In genomic region chr21:29175408-29176147, GRCh38 we compare ENCODE assay signal across 12 cellular contexts. TPM values are rescaled to one million over a fixed set of nuclear protein-coding genes. Genes with fewer than 3 reads are reported as not detected.
DNase-seq lines count a peak whose midpoint lies in the region; ATAC-seq and TF ChIP-seq lines count a peak whose summit lies in the region.
"Had no signal": no experiment of that assay in that cellular context is flagged by ENCODE, and none has a peak within 500 bp of the region (broad histone marks: within the 10 kb centered on the region; RNA-seq: fewer than 3 reads in every experiment).

No MANE protein-coding gene starts in this region.

- no peaks in the 10 kb centered on the region for H3K27me3 ChIP-seq in transverse colon
- H3K27me3 ChIP-seq: sigmoid colon had no signal

- H3K4me1 Mint-ChIP-seq in activated T-cell treated with anti-CD3 and anti-CD28 coated beads, Interleukin-2, amount 50 U/mL, for 72 hours (ENCODE audit: low read depth), result peaks cover 14% of the 10 kb centered on the region

- no peaks in the 10 kb centered on the region for H3K9me3 Mint-ChIP-seq in activated T-cell treated with anti-CD3 and anti-CD28 coated beads, Interleukin-2, amount 50 U/mL, for 72 hours
- H3K9me3 Mint-ChIP-seq: T-helper 1 cell treated with Interleukin-12 subunit alpha and Interleukin-12 subunit beta and Interleukin-4 antibody, amounts not matched to agents 30 μg/mL and 1 μg/mL, for 36 hours had no signal

- no peaks in the 10 kb centered on the region for H3K27me3 Mint-ChIP-seq in activated T-cell treated with anti-CD3 and anti-CD28 coated beads, Interleukin-2, amount 50 U/mL, for 72 hours (ENCODE audit: low read depth)

- H3K27ac ChIP-seq in transverse colon, result peak overlapping the region in 3 of 4 donors; percentile 0 to 40 (median 5)

- peak overlapping the region; percentile 44 for H3K27ac Mint-ChIP-seq in activated T-cell treated with anti-CD3 and anti-CD28 coated beads, Interleukin-2, amount 50 U/mL, for 72 hours
- H3K27ac Mint-ChIP-seq: T-helper 1 cell treated with Interleukin-12 subunit alpha and Interleukin-12 subunit beta and Interleukin-4 antibody, amounts not matched to agents 30 μg/mL and 1 μg/mL, for 36 hours had no signal

- no peaks in the 10 kb centered on the region for H3K36me3 ChIP-seq in transverse colon
- H3K36me3 ChIP-seq: sigmoid colon had no signal

- H3K36me3 Mint-ChIP-seq in activated T-cell treated with anti-CD3 and anti-CD28 coated beads, Interleukin-2, amount 50 U/mL, for 72 hours (ENCODE audit: insufficient read depth in 2 of 2), result no peaks in the 10 kb centered on the region

- no peak for DNase-seq in activated T-cell treated with anti-CD3 and anti-CD28 coated beads, Interleukin-2, amount 50 U/mL, for 72 hours
- DNase-seq in activated T-cell treated with anti-CD3 and anti-CD28 coated beads for 4 hours, result no peak
- peak; percentile 80 for DNase-seq in amniotic epithelial cell (ENCODE audit: low read depth)
- DNase-seq in left kidney (ENCODE audit: low read depth, low spot score), result peak; percentile 64
- no peak for DNase-seq in transverse colon
- DNase-seq: NCI-H345, sigmoid colon had no signal

- ATAC-seq in activated T-cell treated with anti-CD3 and anti-CD28 coated beads, Interleukin-2, amount 50 U/mL, for 72 hours (replicated peaks in 1 of 2), result no peak
- no peak for ATAC-seq in HG02678 (IDR thresholded peaks at IDR 0.05; ENCODE audit: unreplicated experiment)
- ATAC-seq in HG03521 (IDR thresholded peaks at IDR 0.05; ENCODE audit: unreplicated experiment), result no peak
- no peak for ATAC-seq in HG03196 (IDR thresholded peaks at IDR 0.05; ENCODE audit: unreplicated experiment)

- H3K4me1 ChIP-seq in transverse colon, result peaks cover 0 to 45% (median 17%) of the 10 kb centered on the region in 4 donors
- H3K4me1 ChIP-seq: sigmoid colon had no signal

- H3K4me3 Mint-ChIP-seq in activated T-cell treated with anti-CD3 and anti-CD28 coated beads, Interleukin-2, amount 50 U/mL, for 72 hours, result no peak overlapping the region
- H3K4me3 Mint-ChIP-seq: T-helper 1 cell treated with Interleukin-12 subunit alpha and Interleukin-12 subunit beta and Interleukin-4 antibody, amounts not matched to agents 30 μg/mL and 1 μg/mL, for 36 hours had no signal

- TF ChIP-seq CTCF in transverse colon (IDR thresholded peaks at IDR 0.05), result no peak

- H3K9me3 ChIP-seq in transverse colon, result no peaks in the 10 kb centered on the region
- H3K9me3 ChIP-seq: sigmoid colon had no signal

- 75 to 81% methylated on average over 3 of the region's 3 CpGs for WGBS in transverse colon (ENCODE audit: low coverage in 1 of 2), 2 donors

- intact Hi-C loops in transverse colon (cut with DNase I; ENCODE audit: low total_unique reads), result no loop called here

- TF ChIP-seq POLR2A in transverse colon (IDR thresholded peaks at IDR 0.05), result no peak

- in situ Hi-C loops in transverse colon (cut with MboI; ENCODE audit: low pct_ligation_motif_present in 1 of 4, low pct_unique_long_range_greater_than_20kb in 1 of 4, low sequenced_read_pairs in 3 of 4), result no loop called here

- TF ChIP-seq EP300 in transverse colon (IDR thresholded peaks at IDR 0.05; ENCODE audit: low read depth), result no peak

- H3K4me3 ChIP-seq in transverse colon, result no peak overlapping the region
- H3K4me3 ChIP-seq: sigmoid colon had no signal

RNA-seq across cellular contexts. Expression of gene MAP3K7CL, which starts 45.1 kb away (rescaled TPM):
- 10 to 100 TPM in 1 of 2 donors, 1 to 10 TPM in 1; 9.6 to 10.3 TPM for total RNA-seq in activated T-cell treated with anti-CD3 and anti-CD28 coated beads, Interleukin-2, amount 50 U/mL, for 72 hours
- total RNA-seq in transverse colon, result 1 to 10 TPM in 3 of 4 donors, not detected in 1; 4.0 to 9.8 (median 9.3) TPM
- total RNA-seq: H1 had no signal

Comparison
In these comparisons a context has a peak if more than half of its experiments do, and no peak if none do; other contexts are left out.
1. DNase-seq: peak in amniotic epithelial cell (single experiment) and left kidney (single experiment); none in activated T-cell treated with anti-CD3 and anti-CD28 coated beads, Interleukin-2, amount 50 U/mL, for 72 hours (0 of 2), activated T-cell treated with anti-CD3 and anti-CD28 coated beads for 4 hours (single experiment) and transverse colon (single experiment).